ENCODE assay signal across 15 cellular contexts in genomic region chr2:9252002-9252357, GRCh38. TPM values are rescaled to one million over a fixed set of nuclear protein-coding genes. Genes with fewer than 3 reads are reported as not detected.
DNase-seq lines count a peak whose midpoint lies in the region; ATAC-seq, FAIRE-seq and TF ChIP-seq lines count a peak whose summit lies in the region.
"Had no signal": no experiment of that assay in that cellular context is flagged by ENCODE, and none has a peak within 500 bp of the region (broad histone marks: within the 10 kb centered on the region; RNA-seq: fewer than 3 reads in every experiment).

No MANE protein-coding gene starts in this region.

- peaks cover 16% of the 10 kb centered on the region for H4K20me1 ChIP-seq in smooth muscle cell (ENCODE audit: low read depth)

- no peak overlapping the region for H3K9ac ChIP-seq in smooth muscle cell (ENCODE audit: low read depth)

- H3K4me1 ChIP-seq in ascending aorta: peaks cover 14 to 50% of the 10 kb centered on the region in 2 donors
- peaks cover 25% of the 10 kb centered on the region for H3K4me1 ChIP-seq in right cardiac atrium (ENCODE audit: control insufficient read depth, insufficient read depth, low read length)
- H3K4me1 ChIP-seq in smooth muscle cell (ENCODE audit: low read depth): peaks cover 7% of the 10 kb centered on the region

- H3K36me3 ChIP-seq in ascending aorta: no peaks in the 10 kb centered on the region
- no peaks in the 10 kb centered on the region for H3K36me3 ChIP-seq in smooth muscle cell (ENCODE audit: low read depth)

- H3K27ac Mint-ChIP-seq in natural killer cell treated with Interleukin-12 subunit alpha and Interleukin-12 subunit beta and Interleukin-15 and Interleukin-18, amount 100 ng/mL, for 72 hours: no peak overlapping the region
- H3K27ac Mint-ChIP-seq: activated T-helper 1 cell treated with anti-CD3 and anti-CD28 coated beads, Interleukin-12 subunit alpha, Interleukin-12 subunit beta, Interleukin-2, Interleukin-4 antibody, amounts not matched to agents 30 ng/mL and 10 ng/mL and 1 ng/mL, durations not matched to agents 14 hours and 24 hours and 36 hours had no signal

- H3K36me3 Mint-ChIP-seq in natural killer cell treated with Interleukin-12 subunit alpha and Interleukin-12 subunit beta and Interleukin-15 and Interleukin-18, amount 100 ng/mL, for 72 hours: no peaks in the 10 kb centered on the region

- intact Hi-C loops in ascending aorta (cut with DNase I) (loop anchor here (5.0 kb wide), 1 partner anchor 35 kb away; no protein-coding TSS in a partner anchor), right cardiac atrium (cut with DNase I) (no loop called here)

- WGBS in right cardiac atrium: 64% methylated on average over 5 of the region's 5 CpGs
- WGBS in smooth muscle cell (ENCODE audit: low lambda C conversion rate): 85% methylated on average over 5 of the region's 5 CpGs

- H3K4me3 ChIP-seq in ascending aorta (no peak overlapping the region), right cardiac atrium (ENCODE audit: low read length) (no peak overlapping the region), smooth muscle cell (no peak overlapping the region)

- H3K4me2 ChIP-seq in smooth muscle cell: no peak overlapping the region

- FAIRE-seq in HTR-8/SVneo (lab: Jason Lieb, UNC): peak; percentile 60
- FAIRE-seq: bronchial epithelial cell had no signal

- H3K27ac ChIP-seq in ascending aorta (peak overlapping the region; percentile 62 to 73), right cardiac atrium (ENCODE audit: low read length) (peak overlapping the region; percentile 43), smooth muscle cell (ENCODE audit: low read depth) (peak overlapping the region; percentile 63)
- H3K27ac ChIP-seq: HL-60 had no signal

- H3K4me1 Mint-ChIP-seq in natural killer cell treated with Interleukin-12 subunit alpha and Interleukin-12 subunit beta and Interleukin-15 and Interleukin-18, amount 100 ng/mL, for 72 hours (ENCODE audit: low read depth in 2 of 2): no peaks in the 10 kb centered on the region

- no peak overlapping the region for H2AFZ ChIP-seq in smooth muscle cell (ENCODE audit: low read depth)

- DNase-seq in HTR-8/SVneo (ENCODE audit: insufficient read length, low spot score) (peak; percentile 85), ascending aorta (ENCODE audit: low spot score in 2 of 2) (peak in 1 of 2 donors; percentile 64), right cardiac atrium (no peak), smooth muscle cell (lab: John Stamatoyannopoulos, UW; ENCODE audit: unreplicated experiment) (no peak), GM13977 (ENCODE audit: low spot score) (no peak)
- DNase-seq in activated CD4-positive, alpha-beta T cell treated with anti-CD3 and anti-CD28 coated beads, Interleukin-2, amount 50 U/mL, for 4 hours: no peak
- DNase-seq in natural killer cell treated with Interleukin-12 subunit alpha and Interleukin-12 subunit beta and Interleukin-15 and Interleukin-18, amount 100 ng/mL, for 72 hours (ENCODE audit: low spot score): no peak
- no peak for DNase-seq in effector CD4-positive, alpha-beta T cell
- DNase-seq: activated CD4-positive, CD25-positive, alpha-beta regulatory T cell treated with anti-CD3 and anti-CD28 coated beads, Interleukin-2, amount 50 U/mL, for 72 hours; NCI-H446 treated with DMSO at 0.1 percent for 48 hours; SIG-M5; stimulated activated CD4-positive, alpha-beta T cell treated with anti-CD3 and anti-CD28 coated beads, Interleukin-4, amount 100 ng/mL, for 4 hours had no signal

- H3F3A ChIP-seq in smooth muscle cell (ENCODE audit: low read depth): no peaks in the 10 kb centered on the region

- no peaks in the 10 kb centered on the region for H3K9me3 Mint-ChIP-seq in natural killer cell treated with Interleukin-12 subunit alpha and Interleukin-12 subunit beta and Interleukin-15 and Interleukin-18, amount 100 ng/mL, for 72 hours
- H3K9me3 Mint-ChIP-seq: activated T-helper 1 cell treated with anti-CD3 and anti-CD28 coated beads, Interleukin-12 subunit alpha, Interleukin-12 subunit beta, Interleukin-2, Interleukin-4 antibody, amounts not matched to agents 30 ng/mL and 10 ng/mL and 1 ng/mL, durations not matched to agents 14 hours and 24 hours and 36 hours had no signal

- no peaks in the 10 kb centered on the region for H3K27me3 ChIP-seq in ascending aorta
- no peaks in the 10 kb centered on the region for H3K27me3 ChIP-seq in right cardiac atrium (ENCODE audit: control insufficient read depth, insufficient read depth)
- no peaks in the 10 kb centered on the region for H3K27me3 ChIP-seq in smooth muscle cell (ENCODE audit: low read depth)

- peak; percentile 20 to 39 for ATAC-seq in right cardiac atrium
- no peak for ATAC-seq in natural killer cell treated with Interleukin-12 subunit alpha and Interleukin-12 subunit beta and Interleukin-15 and Interleukin-18, amount 100 ng/mL, for 72 hours

- H3K79me2 ChIP-seq in smooth muscle cell (ENCODE audit: low read depth): peaks cover 84% of the 10 kb centered on the region

- TF ChIP-seq CTCF in ascending aorta (IDR thresholded peaks at IDR 0.05) (no peak), smooth muscle cell (IDR thresholded peaks at IDR 0.05; ENCODE audit: borderline replicate concordance, insufficient read depth, poor library complexity, severe bottlenecking) (no peak), GM13977 (IDR thresholded peaks at IDR 0.05; ENCODE audit: extremely low read depth, insufficient read depth, missing control alignments) (no peak)

- in situ Hi-C loops in GM13977 (cut with MboI; ENCODE audit: low pct_unique_long_range_greater_than_20kb, low sequenced_read_pairs, unreplicated experiment): no loop called here

- H3K27me3 Mint-ChIP-seq in natural killer cell treated with Interleukin-12 subunit alpha and Interleukin-12 subunit beta and Interleukin-15 and Interleukin-18, amount 100 ng/mL, for 72 hours: peaks cover 12 to 18% of the 10 kb centered on the region in 2 donors

- no peak overlapping the region for H3K4me3 Mint-ChIP-seq in natural killer cell treated with Interleukin-12 subunit alpha and Interleukin-12 subunit beta and Interleukin-15 and Interleukin-18, amount 100 ng/mL, for 72 hours
- H3K4me3 Mint-ChIP-seq: activated T-helper 1 cell treated with anti-CD3 and anti-CD28 coated beads, Interleukin-12 subunit alpha, Interleukin-12 subunit beta, Interleukin-2, Interleukin-4 antibody, amounts not matched to agents 30 ng/mL and 10 ng/mL and 1 ng/mL, durations not matched to agents 14 hours and 24 hours and 36 hours had no signal

- no peaks in the 10 kb centered on the region for H3K9me3 ChIP-seq in ascending aorta
- H3K9me3 ChIP-seq in right cardiac atrium (ENCODE audit: control insufficient read depth, low read length): no peaks in the 10 kb centered on the region
- no peaks in the 10 kb centered on the region for H3K9me3 ChIP-seq in smooth muscle cell (replicated peaks; ENCODE audit: low read depth)

RNA-seq across cellular contexts. Expression of gene ASAP2, which starts 45.4 kb away (rescaled TPM):
- total RNA-seq in ascending aorta: 56.9 TPM
- total RNA-seq in right cardiac atrium: 10 to 100 TPM; 13.3 to 19.7 (median 16.0) TPM
- 9.2 TPM for polyA plus RNA-seq in right cardiac atrium
- total RNA-seq in smooth muscle cell: 23.1 and 24.1 TPM in 2 replicates
- 8.8 and 14.4 TPM in 2 replicates for polyA plus RNA-seq in smooth muscle cell
- not detected for total RNA-seq in natural killer cell treated with Interleukin-12 subunit alpha and Interleukin-12 subunit beta and Interleukin-15 and Interleukin-18, amount 100 ng/mL, for 72 hours

Comparison
In these comparisons a context has a peak if more than half of its experiments do, and no peak if none do; other contexts are left out.
1. ATAC-seq: peak in right cardiac atrium (2 of 2); none in natural killer cell treated with Interleukin-12 subunit alpha and Interleukin-12 subunit beta and Interleukin-15 and Interleukin-18, amount 100 ng/mL, for 72 hours (0 of 2).
2. RNA of gene ASAP2, which starts 45.4 kb away (total RNA-seq): 56.9 TPM in ascending aorta (single experiment), 23.1 to 24.1 TPM in smooth muscle cell and 13.3 to 19.7 TPM in right cardiac atrium; not detected in natural killer cell treated with Interleukin-12 subunit alpha and Interleukin-12 subunit beta and Interleukin-15 and Interleukin-18, amount 100 ng/mL, for 72 hours; every median in the first group is over 10 times any median in the second.
3. Peak in every context shown above with its lines, with median percentiles within 50 percentile points of each other: H3K27ac ChIP-seq.